In the genomic region with DNA sequence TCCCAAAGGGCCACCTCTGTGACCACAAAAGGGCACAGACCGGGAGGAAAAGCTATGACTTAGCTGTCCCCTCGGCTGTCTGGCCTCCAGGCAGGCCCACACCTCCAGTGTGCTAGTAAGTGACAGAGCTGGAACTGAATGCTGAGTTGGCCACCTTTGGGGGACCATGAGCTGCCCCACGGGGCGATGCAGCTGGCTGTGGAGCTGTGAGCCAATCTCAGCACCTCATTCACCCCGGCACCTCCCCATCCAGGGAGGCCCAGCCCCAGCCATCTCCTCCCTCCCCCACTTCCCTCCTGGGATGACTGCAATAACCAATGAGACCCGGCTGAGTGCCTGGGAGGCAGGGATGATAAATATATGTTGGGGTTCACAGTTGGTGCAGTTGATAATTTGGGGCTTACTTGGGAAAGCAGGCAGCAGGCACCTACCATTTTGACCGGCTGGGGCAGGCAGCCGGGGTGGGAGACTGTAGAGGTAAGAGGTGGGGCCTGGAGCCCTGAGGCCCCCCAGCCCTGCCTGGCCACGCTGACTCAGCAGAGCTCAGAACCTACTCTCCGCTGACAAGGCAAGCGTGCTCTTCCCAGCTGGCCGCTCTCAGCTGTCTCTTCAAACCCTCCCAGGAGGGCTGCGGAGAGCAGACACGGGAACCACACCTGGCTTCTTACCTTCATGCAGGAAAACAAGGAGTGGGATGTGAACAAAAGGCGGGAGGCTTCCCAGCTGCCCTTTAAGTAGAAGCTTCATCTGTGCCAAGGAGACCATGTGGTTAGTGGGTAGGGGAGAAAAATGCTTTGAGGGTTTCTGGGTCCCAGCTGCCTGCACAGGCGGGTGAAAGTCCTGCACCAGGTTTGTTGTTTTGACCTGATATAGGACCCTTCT, we compare ENCODE assay signal across 1 cellular context.
TF ChIP-seq lines count a peak whose summit lies in the region.

No MANE protein-coding gene starts in this region.

TF ChIP-seq in K562, 482 proteins besides CTCF, POLR2A, EP300 and RAD21 (continued from another document):
- TF ChIP-seq POLR2G (IDR thresholded peaks at IDR 0.05; ENCODE audit: low read depth, low read length) (no peak), CEBPG (CRISPR knock-in tag; IDR thresholded peaks at IDR 0.05) (no peak), CEBPG (tag; conservative IDR thresholded peaks at IDR 0.05 in 1 of 2, IDR thresholded peaks at IDR 0.05 in 1 of 2) (no peak)
